ENCODE assay signal across 21 cellular contexts in genomic region chr9:124335320-124335707, GRCh38.
A peak's percentile ranks its signal among the peaks of the same experiment; 100 is the strongest.
DNase-seq lines count a peak whose midpoint lies in the region; ATAC-seq, FAIRE-seq and TF ChIP-seq lines count a peak whose summit lies in the region.
"Had no signal": no experiment of that assay in that cellular context is flagged by ENCODE, and none has a peak within 500 bp of the region (broad histone marks: within the 10 kb centered on the region; RNA-seq: fewer than 3 reads in every experiment).

No MANE protein-coding gene starts in this region.

- H3K36me3 Mint-ChIP-seq in memory B cell: peaks cover 44% of the 10 kb centered on the region
- H3K36me3 Mint-ChIP-seq in activated naive CD4-positive, alpha-beta T cell treated with anti-CD3 and anti-CD28 coated beads for 36 hours (ENCODE audit: low read depth): no peaks in the 10 kb centered on the region

- H3K79me2 ChIP-seq in GM12878 (ENCODE audit: control insufficient read depth, insufficient read depth, low read length): no peaks in the 10 kb centered on the region

- no peak overlapping the region for H2BK20ac ChIP-seq in IMR-90 (ENCODE audit: low read depth, low read length)

- TF ChIP-seq RAD21 in IMR-90 (IDR thresholded peaks at IDR 0.05; ENCODE audit: low read length) (no peak), GM12878 (IDR thresholded peaks at IDR 0.05; ENCODE audit: insufficient read depth, low read depth, low read length) (no peak)

- H4K5ac ChIP-seq in IMR-90 (ENCODE audit: low read depth, low read length): no peak overlapping the region

- no peak for TF ChIP-seq EP300 in GM12878 (IDR thresholded peaks at IDR 0.05; ENCODE audit: borderline replicate concordance in 1 of 2, control insufficient read depth in 1 of 2, low read depth in 2 of 2, low read length in 2 of 2)

- H2AFZ ChIP-seq in IMR-90 (replicated peaks; ENCODE audit: low read length, poor library complexity) (no peak overlapping the region), GM12878 (ENCODE audit: control insufficient read depth, low read depth, low read length) (no peak overlapping the region)
- H2AFZ ChIP-seq: GM23248 had no signal

- no peak for FAIRE-seq in GM12878 (lab: Jason Lieb, UNC)
- FAIRE-seq: G401.6, H1 had no signal

- CTCF ChIA-PET in IMR-90 (lab: Yijun Ruan, JAX) (no interaction called here), GM12878 (lab: Yijun Ruan, JAX) (no interaction called here)
- CTCF ChIA-PET in activated naive CD4-positive, alpha-beta T cell treated with anti-CD3 and anti-CD28 coated beads for 36 hours (lab: Charles Lee): interaction anchor here (0.7 kb wide), 1 partner anchor 221 kb away, joined by 3 read pairs; no protein-coding TSS in a partner anchor

- peaks cover 78% of the 10 kb centered on the region for H3K36me3 ChIP-seq in IMR-90 (ENCODE audit: control insufficient read depth, insufficient read depth, low read length)
- H3K36me3 ChIP-seq in GM12878 (ENCODE audit: control insufficient read depth in 2 of 2, insufficient read depth in 2 of 2, low read length in 1 of 2): peaks cover 19 to 43% of the 10 kb centered on the region in 2 experiments; a peak in 3 of 4 replicates

- H3K9me1 ChIP-seq in IMR-90 (ENCODE audit: insufficient read depth, low read length): peaks cover 3% of the 10 kb centered on the region; the same call in 1 of the 2 replicates

- no peak overlapping the region for H3K56ac ChIP-seq in IMR-90 (ENCODE audit: extremely low read depth, insufficient read depth, low read length)

- H2AK9ac ChIP-seq in IMR-90 (replicated peaks; ENCODE audit: low read depth, low read length, poor library complexity): no peak overlapping the region

- H2BK120ac ChIP-seq in IMR-90 (ENCODE audit: low read depth, low read length): no peak overlapping the region

- H4K20me1 ChIP-seq in IMR-90 (ENCODE audit: insufficient read depth, low read length) (peaks cover 9% of the 10 kb centered on the region; the same call in 1 of the 2 replicates), GM12878 (ENCODE audit: control insufficient read depth, insufficient read depth) (no peaks in the 10 kb centered on the region)

- H3K4ac ChIP-seq in IMR-90 (ENCODE audit: low read depth, low read length): no peak overlapping the region

- no peak overlapping the region for H3K4me3 Mint-ChIP-seq in memory B cell
- no peak overlapping the region for H3K4me3 Mint-ChIP-seq in activated naive CD4-positive, alpha-beta T cell treated with anti-CD3 and anti-CD28 coated beads for 36 hours
- H3K4me3 Mint-ChIP-seq: B cell; CD4-positive, CD25-positive, alpha-beta regulatory T cell; CD8-positive, alpha-beta T cell had no signal

- in situ Hi-C loops in IMR-90 (cut with MboI; ENCODE audit: low sequenced_read_pairs): no loop called here
- in situ Hi-C loops in GM12878 (cut with MboI): no loop called here

- DNase-seq in IMR-90 (no peak), GM12878 (ENCODE audit: low read depth, low spot score) (no peak), memory B cell (ENCODE audit: low spot score in 2 of 2) (no peak), sciatic nerve (ENCODE audit: low spot score) (no peak), NCI-H1694 (lab: John Stamatoyannopoulos, UW) (no peak)
- no peak for DNase-seq in activated naive CD4-positive, alpha-beta T cell treated with anti-CD3 and anti-CD28 coated beads for 36 hours
- DNase-seq: Caco-2; CD4-positive, CD25-positive, alpha-beta regulatory T cell; CD8-positive, alpha-beta T cell; DMS153; DND-41; GM23248; H7; HCEC 1CT had no signal

- peaks cover 4% of the 10 kb centered on the region for H3K4me1 Mint-ChIP-seq in memory B cell
- no peaks in the 10 kb centered on the region for H3K4me1 Mint-ChIP-seq in activated naive CD4-positive, alpha-beta T cell treated with anti-CD3 and anti-CD28 coated beads for 36 hours (ENCODE audit: low read depth)
- H3K4me1 Mint-ChIP-seq: B cell; CD4-positive, CD25-positive, alpha-beta regulatory T cell had no signal

- H3K4me3 ChIP-seq in IMR-90 (ENCODE audit: insufficient read depth, low read depth, low read length): no peak overlapping the region
- no peak overlapping the region for H3K4me3 ChIP-seq in GM12878
- H3K4me3 ChIP-seq: BLaER1, GM23248 had no signal

- ATAC-seq in IMR-90 (ENCODE audit: low read depth) (no peak), GM12878 (no peak), memory B cell (ENCODE audit: low read depth) (no peak), sciatic nerve (peak; percentile 35), GM18868 (IDR thresholded peaks at IDR 0.05; ENCODE audit: unreplicated experiment) (no peak), GM19035 (IDR thresholded peaks at IDR 0.05; ENCODE audit: unreplicated experiment) (no peak)
- ATAC-seq: CD8-positive, alpha-beta T cell had no signal

- peak overlapping the region; percentile 53 for H3K27ac Mint-ChIP-seq in memory B cell
- no peak overlapping the region for H3K27ac Mint-ChIP-seq in activated naive CD4-positive, alpha-beta T cell treated with anti-CD3 and anti-CD28 coated beads for 36 hours
- H3K27ac Mint-ChIP-seq: B cell; CD4-positive, CD25-positive, alpha-beta regulatory T cell; CD8-positive, alpha-beta T cell had no signal

- H3K4me2 ChIP-seq in IMR-90 (ENCODE audit: low read depth, low read length): no peak overlapping the region
- no peak overlapping the region for H3K4me2 ChIP-seq in GM12878 (ENCODE audit: control insufficient read depth, insufficient read depth)
- H3K4me2 ChIP-seq: BLaER1 had no signal

- no peak for TF ChIP-seq CTCF in IMR-90 (conservative IDR thresholded peaks at IDR 0.05; ENCODE audit: low read depth, low read length)
- TF ChIP-seq CTCF in GM12878 (IDR thresholded peaks at IDR 0.05 in 2 of 3, conservative IDR thresholded peaks at IDR 0.05 in 1 of 3; ENCODE audit: control insufficient read depth in 2 of 3, extremely low read depth in 1 of 3, insufficient read depth in 1 of 3, low read depth in 3 of 3, low read length in 3 of 3): no peak

- intact Hi-C loops in IMR-90 (cut with micrococcal nuclease): no loop called here
- intact Hi-C loops in GM12878 (cut with micrococcal nuclease; ENCODE audit: unreplicated experiment): no loop called here
- intact Hi-C loops in sciatic nerve (cut with DNase I): no loop called here
- intact Hi-C loops in activated naive CD4-positive, alpha-beta T cell treated with anti-CD3 and anti-CD28 coated beads for 36 hours (cut with micrococcal nuclease): no loop called here

- no peak overlapping the region for H3K18ac ChIP-seq in IMR-90 (ENCODE audit: low read depth, low read length)

- no peak overlapping the region for H4K8ac ChIP-seq in IMR-90 (ENCODE audit: low read depth in 2 of 2, low read length in 2 of 2)

- H3K23ac ChIP-seq in IMR-90 (ENCODE audit: low read depth, low read length): no peak overlapping the region

- no peak for TF ChIP-seq POLR2A in IMR-90 (IDR thresholded peaks at IDR 0.05; ENCODE audit: low read depth, low read length)
- 0 out of 2 replicates have a peak, but pooled peaks have one; percentile 0 for TF ChIP-seq POLR2A in GM12878 (IDR thresholded peaks at IDR 0.05; ENCODE audit: low read depth, low read length)

- H3K27me3 ChIP-seq in IMR-90 (ENCODE audit: control insufficient read depth, insufficient read depth, low read length) (no peaks in the 10 kb centered on the region), GM12878 (replicated peaks in 1 of 2; ENCODE audit: control insufficient read depth in 2 of 2, insufficient read depth in 2 of 2, low read length in 1 of 2) (no peaks in the 10 kb centered on the region)
- H3K27me3 ChIP-seq: BLaER1 had no signal

- WGBS in IMR-90 (ENCODE audit: extremely low coverage in 2 of 2, insufficient read length in 1 of 2), 2 experiments: 88% methylated on average over 10 of the region's 14 CpGs; no CpG with 5 or more reads in 1 of the 2 experiments
- WGBS in GM12878 (ENCODE audit: insufficient coverage, insufficient replicate concordance, low lambda C conversion rate, missing lambda C conversion rate): 86% methylated on average over 14 of the region's 14 CpGs

- H3K27me3 Mint-ChIP-seq in memory B cell: no peaks in the 10 kb centered on the region
- H3K27me3 Mint-ChIP-seq in activated naive CD4-positive, alpha-beta T cell treated with anti-CD3 and anti-CD28 coated beads for 36 hours (ENCODE audit: low read depth): no peaks in the 10 kb centered on the region
- H3K27me3 Mint-ChIP-seq: B cell; CD4-positive, CD25-positive, alpha-beta regulatory T cell had no signal

- H3K9me3 ChIP-seq in IMR-90 (ENCODE audit: control insufficient read depth, insufficient read depth, low read length): no peaks in the 10 kb centered on the region
- no peaks in the 10 kb centered on the region; the same call in 2 of the 3 replicates for H3K9me3 ChIP-seq in GM12878 (replicated peaks; ENCODE audit: control insufficient read depth, insufficient read depth, low read length)
- H3K9me3 ChIP-seq: Caco-2 had no signal

- H3K9ac ChIP-seq in IMR-90 (ENCODE audit: low read depth, low read length): no peak overlapping the region
- no peak overlapping the region for H3K9ac ChIP-seq in GM12878 (ENCODE audit: control insufficient read depth, insufficient read depth, low read length)
- H3K9ac ChIP-seq: BLaER1, GM23248 had no signal

- H3K27ac ChIP-seq in IMR-90 (ENCODE audit: insufficient read depth, low read length) (no peak overlapping the region), GM12878 (ENCODE audit: control insufficient read depth, insufficient read depth) (no peak overlapping the region)
- H3K27ac ChIP-seq: BLaER1, C4-2B, GM23248 had no signal

- no peak overlapping the region for H3K14ac ChIP-seq in IMR-90 (replicated peaks; ENCODE audit: low read depth, low read length)

- H3K79me1 ChIP-seq in IMR-90 (ENCODE audit: low read depth in 1 of 2, low read length in 2 of 2): peaks cover 18 to 65% of the 10 kb centered on the region in 2 experiments

- no peak overlapping the region for H2BK5ac ChIP-seq in IMR-90 (ENCODE audit: low read depth, low read length, poor library complexity, severe bottlenecking)

- dilution Hi-C loops in IMR-90 (cut with HindIII; ENCODE audit: low sequenced_read_pairs, unreplicated experiment): no loop called here

- BruUV-seq in IMR-90 (replicated peaks; lab: Mats Ljungman, UMichigan) (no TSS peak), GM12878 (replicated peaks; lab: Mats Ljungman, UMichigan) (no TSS peak)

- H3K9me3 Mint-ChIP-seq in memory B cell: no peaks in the 10 kb centered on the region
- H3K9me3 Mint-ChIP-seq in activated naive CD4-positive, alpha-beta T cell treated with anti-CD3 and anti-CD28 coated beads for 36 hours: peaks cover 11% of the 10 kb centered on the region
- H3K9me3 Mint-ChIP-seq: CD8-positive, alpha-beta T cell had no signal

- SMC1A ChIA-PET in GM12878 (lab: Charles Lee; ENCODE audit: uncharacterized antibody, unreplicated experiment): no interaction called here

- RAD21 ChIA-PET in GM12878 (lab: Charles Lee; ENCODE audit: unreplicated experiment): no interaction called here

- POLR2A ChIA-PET in IMR-90 (lab: Charles Lee; ENCODE audit: unreplicated experiment): no interaction called here
- POLR2A ChIA-PET in GM12878 (lab: Charles Lee): no interaction called here

- no peak overlapping the region for H2BK15ac ChIP-seq in IMR-90 (ENCODE audit: low read depth, low read length)

- H3K4me1 ChIP-seq in IMR-90 (ENCODE audit: control insufficient read depth, insufficient read depth, low read length) (peaks cover 2% of the 10 kb centered on the region; the same call in 1 of the 2 replicates), GM12878 (ENCODE audit: control insufficient read depth, insufficient read depth, low read length) (no peaks in the 10 kb centered on the region)
- H3K4me1 ChIP-seq: Caco-2 had no signal

- H4K91ac ChIP-seq in IMR-90 (ENCODE audit: insufficient read depth, low read depth, low read length): no peak overlapping the region

- no peak overlapping the region for H2AK5ac ChIP-seq in IMR-90 (ENCODE audit: low read depth, low read length)
